9 cellular contexts compared by ENCODE assay signal in genomic region chr1:54409156-54410142, GRCh38. TPM values are rescaled to one million over a fixed set of nuclear protein-coding genes. Genes with fewer than 3 reads are reported as not detected.
DNase-seq lines count a peak whose midpoint lies in the region; ATAC-seq, FAIRE-seq and TF ChIP-seq lines count a peak whose summit lies in the region.
"Had no signal": no experiment of that assay in that cellular context is flagged by ENCODE, and none has a peak within 500 bp of the region (broad histone marks: within the 10 kb centered on the region; RNA-seq: fewer than 3 reads in every experiment).

No MANE protein-coding gene starts in this region.

- H3K27ac ChIP-seq in cardiac muscle cell: peak overlapping the region; percentile 92
- H3K27ac ChIP-seq in trophoblast cell (ENCODE audit: low read depth, low read length): peak overlapping the region; percentile 97
- H3K27ac ChIP-seq: neutrophil had no signal

- H3K4ac ChIP-seq in trophoblast cell (ENCODE audit: low read depth, low read length): no peak overlapping the region

- H2BK5ac ChIP-seq in trophoblast cell (ENCODE audit: low read depth, low read length, poor library complexity): peak overlapping the region; percentile 65

- peak overlapping the region; percentile 95 for H2BK120ac ChIP-seq in trophoblast cell (ENCODE audit: insufficient read depth, low read length, poor library complexity)

- no peaks in the 10 kb centered on the region for H3K9me3 ChIP-seq in cardiac muscle cell (ENCODE audit: low read depth)
- H3K9me3 ChIP-seq in trophoblast cell (ENCODE audit: insufficient read depth, low read depth, low read length): no peaks in the 10 kb centered on the region
- H3K9me3 ChIP-seq: neutrophil had no signal

- H2AK5ac ChIP-seq in trophoblast cell (ENCODE audit: low read length): peak overlapping the region; percentile 87

- H2AFZ ChIP-seq in trophoblast cell (ENCODE audit: insufficient read depth, low read length, poor library complexity): peak overlapping the region; percentile 25

- no peaks in the 10 kb centered on the region for H3K27me3 ChIP-seq in cardiac muscle cell
- no peaks in the 10 kb centered on the region for H3K27me3 ChIP-seq in trophoblast cell (ENCODE audit: insufficient read depth, low read length)

- DNase-seq in cardiac muscle cell (ENCODE audit: low read depth in 1 of 2, low spot score in 1 of 2) (no peak), Right ventricle myocardium inferior (ENCODE audit: missing footprints) (no peak), HuH-7 (ENCODE audit: low spot score) (peak; percentile 42), trophoblast cell (no peak), RCC 7860 (ENCODE audit: low spot score) (no peak), NCI-H2029 (lab: John Stamatoyannopoulos, UW) (no peak)
- peak; percentile 26 for DNase-seq in activated naive CD4-positive, alpha-beta T cell treated with anti-CD3 and anti-CD28 coated beads, Interleukin-2, amount 50 U/mL, for 16 hours

- H3K4me1 ChIP-seq in cardiac muscle cell (ENCODE audit: low read depth) (peaks cover 18% of the 10 kb centered on the region), trophoblast cell (ENCODE audit: control insufficient read depth in 1 of 2, insufficient read depth in 2 of 2, low read length in 2 of 2) (peaks cover 23 to 30% of the 10 kb centered on the region in 2 experiments)

- no peak overlapping the region for H3K23ac ChIP-seq in trophoblast cell (ENCODE audit: low read length)

- no peak overlapping the region for H3K4me2 ChIP-seq in trophoblast cell (ENCODE audit: low read length)

- peak overlapping the region; percentile 68 for H3K14ac ChIP-seq in trophoblast cell (ENCODE audit: low read length)

- TF ChIP-seq CTCF in cardiac muscle cell (IDR thresholded peaks at IDR 0.05; ENCODE audit: low read depth, low read length): no peak

- H4K12ac ChIP-seq in trophoblast cell (ENCODE audit: low read depth, low read length): no peak overlapping the region

- H3K4me3 ChIP-seq in cardiac muscle cell (no peak overlapping the region), trophoblast cell (ENCODE audit: low read depth, low read length) (no peak overlapping the region)

- H3K79me2 ChIP-seq in trophoblast cell (ENCODE audit: control insufficient read depth, insufficient read depth, low read length, poor library complexity): peaks cover 17% of the 10 kb centered on the region

- peak overlapping the region; percentile 93 for H4K91ac ChIP-seq in trophoblast cell (ENCODE audit: low read depth, low read length)

- peak overlapping the region; percentile 49 for H4K8ac ChIP-seq in trophoblast cell (ENCODE audit: low read depth, low read length)

- no peak overlapping the region for H3K9ac ChIP-seq in trophoblast cell (ENCODE audit: low read length)

- intact Hi-C loops in Right ventricle myocardium inferior (cut with DNase I): loop anchor here (5.0 to 10.0 kb wide), 3 partner anchors 175 to 335 kb away; no protein-coding TSS in a partner anchor

- no peak for ATAC-seq in Right ventricle myocardium inferior
- ATAC-seq in GM19397 (IDR thresholded peaks at IDR 0.05; ENCODE audit: unreplicated experiment): no peak

- peaks cover 35% of the 10 kb centered on the region for H3K79me1 ChIP-seq in trophoblast cell (ENCODE audit: low read length)

- H3K36me3 ChIP-seq in cardiac muscle cell (no peaks in the 10 kb centered on the region), trophoblast cell (ENCODE audit: control insufficient read depth in 1 of 2, insufficient read depth in 2 of 2, low read length in 2 of 2) (no peaks in the 10 kb centered on the region)
- H3K36me3 ChIP-seq: neutrophil had no signal

- H2BK12ac ChIP-seq in trophoblast cell (ENCODE audit: low read length): peak overlapping the region; percentile 94

- peak overlapping the region; percentile 85 for H3K18ac ChIP-seq in trophoblast cell (ENCODE audit: low read length)

- FAIRE-seq in RCC 7860 (lab: Jason Lieb, UNC): no peak

- no CpG with 5 or more reads among the region's 9 CpGs for WGBS in trophoblast cell (ENCODE audit: extremely low coverage, insufficient coverage, insufficient read length)

RNA-seq across cellular contexts. Expression of gene SSBP3, which starts 3.3 kb away (rescaled TPM):
- total RNA-seq in cardiac muscle cell (81.0 and 90.6 TPM in 2 replicates), Right ventricle myocardium inferior (53.6 TPM)
- polyA plus RNA-seq in cardiac muscle cell: 40.2 and 56.0 TPM in 2 replicates
- polyA plus RNA-seq in trophoblast cell (2013): 137 and 143 TPM in 2 replicates

Comparison
In these comparisons a context has a peak if more than half of its experiments do, and no peak if none do; other contexts are left out.
1. DNase-seq: peak in HuH-7 (single experiment) and activated naive CD4-positive, alpha-beta T cell treated with anti-CD3 and anti-CD28 coated beads, Interleukin-2, amount 50 U/mL, for 16 hours (single experiment); none in cardiac muscle cell (0 of 2), Right ventricle myocardium inferior (single experiment), trophoblast cell (0 of 2), RCC 7860 (single experiment) and NCI-H2029 (single experiment).